In the genomic region with DNA sequence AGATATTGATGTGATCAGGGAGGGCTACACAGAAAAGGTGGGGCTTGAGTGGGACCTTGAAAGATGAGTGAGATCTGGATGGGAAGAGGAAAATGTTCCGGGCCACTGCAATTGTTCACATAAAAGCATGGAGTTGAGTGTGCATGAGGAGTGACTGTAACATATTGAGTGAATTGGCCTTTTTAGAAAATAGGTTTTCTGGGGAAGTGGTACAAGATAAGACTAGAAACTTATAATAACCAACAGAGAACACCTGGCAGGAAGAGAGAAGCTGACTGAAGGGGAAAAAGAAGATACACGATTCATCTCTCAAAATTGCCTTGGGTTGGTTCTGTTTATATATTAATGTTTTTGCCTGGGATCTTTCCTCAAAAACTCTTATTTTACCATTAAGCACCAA, we compare ENCODE assay signal across 32 cellular contexts. TPM values are rescaled to one million over a fixed set of nuclear protein-coding genes. Genes with fewer than 3 reads are reported as not detected.
A peak's percentile ranks its signal among the peaks of the same experiment; 100 is the strongest.
DNase-seq lines count a peak whose midpoint lies in the region; ATAC-seq and FAIRE-seq lines count a peak whose summit lies in the region.
"Had no signal": no experiment of that assay in that cellular context is flagged by ENCODE, and none has a peak within 500 bp of the region (broad histone marks: within the 10 kb centered on the region; RNA-seq: fewer than 3 reads in every experiment).

No MANE protein-coding gene starts in this region.

- no peaks in the 10 kb centered on the region for H3K36me3 Mint-ChIP-seq in activated CD8-positive, alpha-beta T cell treated with anti-CD3 and anti-CD28 coated beads, Interleukin-2, amount 10 ng/mL, durations not matched to agents 7 days and 5 days (ENCODE audit: low read depth)
- H3K36me3 Mint-ChIP-seq: activated naive CD8-positive, alpha-beta T cell treated with anti-CD3 and anti-CD28 coated beads, Interleukin-2, amount 10 ng/mL, durations not matched to agents 7 days and 5 days; stimulated activated memory B cell treated with anti-CD40 and anti-IgM and Interleukin-4, amounts not matched to agents 10 μg/mL and 1 μg/mL and 100 μg/mL, for 72 hours had no signal

- no peaks in the 10 kb centered on the region for H3K27me3 Mint-ChIP-seq in activated CD8-positive, alpha-beta T cell treated with anti-CD3 and anti-CD28 coated beads, Interleukin-2, amount 10 ng/mL, durations not matched to agents 7 days and 5 days (ENCODE audit: low read depth)
- H3K27me3 Mint-ChIP-seq: activated naive CD8-positive, alpha-beta T cell treated with anti-CD3 and anti-CD28 coated beads, Interleukin-2, amount 10 ng/mL, durations not matched to agents 7 days and 5 days; stimulated activated memory B cell treated with anti-CD40 and anti-IgM and Interleukin-4, amounts not matched to agents 10 μg/mL and 1 μg/mL and 100 μg/mL, for 72 hours had no signal

- no peak overlapping the region for H3K27ac Mint-ChIP-seq in activated CD8-positive, alpha-beta T cell treated with anti-CD3 and anti-CD28 coated beads, Interleukin-2, amount 10 ng/mL, durations not matched to agents 7 days and 5 days
- H3K27ac Mint-ChIP-seq: activated naive CD8-positive, alpha-beta T cell treated with anti-CD3 and anti-CD28 coated beads, Interleukin-2, amount 10 ng/mL, durations not matched to agents 7 days and 5 days; activated T-helper 2 cell treated with anti-CD3 and anti-CD28 coated beads, Interferon-gamma antibody, Interleukin-2, Interleukin-4, amounts not matched to agents 10 μg/mL and 5 μg/mL and 100 μg/mL, durations not matched to agents 14 hours and 24 hours and 36 hours; GM23338; HFFc6; stimulated activated memory B cell treated with anti-CD40 and anti-IgM and Interleukin-4, amounts not matched to agents 10 μg/mL and 1 μg/mL and 100 μg/mL, for 72 hours had no signal

- H4K20me1 ChIP-seq in BLaER1: no peaks in the 10 kb centered on the region

- peaks cover 64% of the 10 kb centered on the region for H3K4me1 ChIP-seq in BLaER1
- H3K4me1 ChIP-seq: A549, lower lobe of right lung, right atrium auricular region had no signal

- peak overlapping the region; percentile 1; the same call in 1 of the 2 replicates for H3K27ac ChIP-seq in BLaER1
- H3K27ac ChIP-seq: A549, lower lobe of right lung, pancreas, right atrium auricular region, spleen, suprapubic skin had no signal

- H3K4me2 ChIP-seq in BLaER1: peak overlapping the region; percentile 61
- H3K4me2 ChIP-seq: A549, GM23338 had no signal

- peaks cover 9% of the 10 kb centered on the region; the same call in 1 of the 2 replicates for H3K9me3 ChIP-seq in BLaER1
- H3K9me3 ChIP-seq: A549, lower lobe of right lung, pancreas, right atrium auricular region, suprapubic skin had no signal

- no peak overlapping the region for H3K4me3 ChIP-seq in BLaER1
- H3K4me3 ChIP-seq: A549, GM23338, lower lobe of right lung, pancreas, right atrium auricular region, spleen, suprapubic skin had no signal

- no peak overlapping the region for H3K4me3 Mint-ChIP-seq in activated CD8-positive, alpha-beta T cell treated with anti-CD3 and anti-CD28 coated beads, Interleukin-2, amount 10 ng/mL, durations not matched to agents 7 days and 5 days
- H3K4me3 Mint-ChIP-seq: activated naive CD8-positive, alpha-beta T cell treated with anti-CD3 and anti-CD28 coated beads, Interleukin-2, amount 10 ng/mL, durations not matched to agents 7 days and 5 days; GM23338; HFFc6; stimulated activated memory B cell treated with anti-CD40 and anti-IgM and Interleukin-4, amounts not matched to agents 10 μg/mL and 1 μg/mL and 100 μg/mL, for 72 hours had no signal

- POLR2A ChIA-PET in activated CD8-positive, alpha-beta T cell treated with anti-CD3 and anti-CD28 coated beads, Interleukin-2, amount 10 ng/mL, durations not matched to agents 7 days and 5 days (lab: Charles Lee): no interaction called here

- H3K36me3 ChIP-seq in BLaER1: no peaks in the 10 kb centered on the region
- H3K36me3 ChIP-seq: lower lobe of right lung, pancreas, right atrium auricular region, spleen, suprapubic skin had no signal

- no peak overlapping the region for H3K9ac ChIP-seq in BLaER1

- CTCF ChIA-PET in activated CD8-positive, alpha-beta T cell treated with anti-CD3 and anti-CD28 coated beads, Interleukin-2, amount 10 ng/mL, durations not matched to agents 7 days and 5 days (lab: Charles Lee): no interaction called here

- FAIRE-seq in RCC 7860 (lab: Jason Lieb, UNC): no peak
- FAIRE-seq: A549, pancreas had no signal

- H3K4me1 Mint-ChIP-seq in activated CD8-positive, alpha-beta T cell treated with anti-CD3 and anti-CD28 coated beads, Interleukin-2, amount 10 ng/mL, durations not matched to agents 7 days and 5 days (ENCODE audit: low read depth): no peaks in the 10 kb centered on the region
- H3K4me1 Mint-ChIP-seq: activated naive CD8-positive, alpha-beta T cell treated with anti-CD3 and anti-CD28 coated beads, Interleukin-2, amount 10 ng/mL, durations not matched to agents 7 days and 5 days; GM23338 had no signal

- no peaks in the 10 kb centered on the region for H3K9me3 Mint-ChIP-seq in activated CD8-positive, alpha-beta T cell treated with anti-CD3 and anti-CD28 coated beads, Interleukin-2, amount 10 ng/mL, durations not matched to agents 7 days and 5 days (ENCODE audit: insufficient read depth)
- H3K9me3 Mint-ChIP-seq: activated naive CD8-positive, alpha-beta T cell treated with anti-CD3 and anti-CD28 coated beads, Interleukin-2, amount 10 ng/mL, durations not matched to agents 7 days and 5 days; activated T-helper 2 cell treated with anti-CD3 and anti-CD28 coated beads, Interferon-gamma antibody, Interleukin-2, Interleukin-4, amounts not matched to agents 10 μg/mL and 5 μg/mL and 100 μg/mL, durations not matched to agents 14 hours and 24 hours and 36 hours; GM23338; stimulated activated memory B cell treated with anti-CD40 and anti-IgM and Interleukin-4, amounts not matched to agents 10 μg/mL and 1 μg/mL and 100 μg/mL, for 72 hours had no signal

- DNase-seq in NAMALWA (ENCODE audit: low spot score) (peak; percentile 73), RCC 7860 (ENCODE audit: low spot score) (no peak), NCI-H2227 (lab: John Stamatoyannopoulos, UW; ENCODE audit: unreplicated experiment) (no peak)
- DNase-seq in activated CD8-positive, alpha-beta T cell treated with anti-CD3 and anti-CD28 coated beads, Interleukin-2, amount 10 ng/mL, durations not matched to agents 7 days and 5 days: no peak
- DNase-seq: activated CD4-positive, alpha-beta T cell treated with anti-CD3 and anti-CD28 coated beads, Interleukin-2, amount 50 U/mL, for 48 hours; activated naive CD8-positive, alpha-beta T cell treated with anti-CD3 and anti-CD28 coated beads, Interleukin-2, amount 10 ng/mL, durations not matched to agents 7 days and 5 days; COR-L47; DMS79 treated with DMSO at 0.1 percent for 48 hours; glutamatergic neuron; HFFc6; lower lobe of right lung; NCI-H1048; NCI-H187; OCI-M1; pancreas; spleen; stimulated activated CD4-positive, alpha-beta T cell treated with anti-CD3 and anti-CD28 coated beads, Interleukin-4, amount 100 ng/mL, for 1 hour; T-helper 9 cell had no signal

- ATAC-seq in GM18502 (IDR thresholded peaks at IDR 0.05; ENCODE audit: poor library complexity, unreplicated experiment) (peak; percentile 28), GM21529 (IDR thresholded peaks at IDR 0.05; ENCODE audit: unreplicated experiment) (peak; percentile 35), GM21447 (IDR thresholded peaks at IDR 0.05; ENCODE audit: unreplicated experiment) (no peak)
- no peak for ATAC-seq in activated CD8-positive, alpha-beta T cell treated with anti-CD3 and anti-CD28 coated beads, Interleukin-2, amount 10 ng/mL, durations not matched to agents 7 days and 5 days
- ATAC-seq: A549; lower lobe of right lung; pancreas; Right ventricle myocardium inferior; stimulated activated memory B cell treated with anti-CD40 and anti-IgM and Interleukin-4, amounts not matched to agents 10 μg/mL and 1 μg/mL and 100 μg/mL, for 72 hours had no signal

- H3K27me3 ChIP-seq in BLaER1: no peaks in the 10 kb centered on the region
- H3K27me3 ChIP-seq: pancreas, right atrium auricular region, spleen, suprapubic skin had no signal

RNA-seq across cellular contexts. Expression of a gene that starts 32.2 kb away (rescaled TPM):
- total RNA-seq in activated CD8-positive, alpha-beta T cell treated with anti-CD3 and anti-CD28 coated beads, Interleukin-2, amount 10 ng/mL, durations not matched to agents 7 days and 5 days: not detected
- total RNA-seq: activated naive CD8-positive, alpha-beta T cell treated with anti-CD3 and anti-CD28 coated beads, Interleukin-2, amount 10 ng/mL, durations not matched to agents 7 days and 5 days; activated T-helper 2 cell treated with anti-CD3 and anti-CD28 coated beads, Interferon-gamma antibody, Interleukin-2, Interleukin-4, amounts not matched to agents 10 μg/mL and 5 μg/mL and 100 μg/mL, durations not matched to agents 14 hours and 24 hours and 36 hours; dermis microvascular lymphatic vessel endothelial cell; GM23338; HFFc6; kidney epithelial cell; lower lobe of right lung; pancreas; right atrium auricular region; Right ventricle myocardium inferior; spleen; ureter had no signal

Comparison
In these comparisons a context has a peak if more than half of its experiments do, and no peak if none do; other contexts are left out.
1. ATAC-seq: peak in GM18502 (single experiment) and GM21529 (single experiment); none in activated CD8-positive, alpha-beta T cell treated with anti-CD3 and anti-CD28 coated beads, Interleukin-2, amount 10 ng/mL, durations not matched to agents 7 days and 5 days (single experiment) and GM21447 (single experiment).